In genomic region chr9:137311171-137311970, GRCh38 we compare ENCODE assay signal across 8 cellular contexts. TPM values are rescaled to one million over a fixed set of nuclear protein-coding genes. Genes with fewer than 3 reads are reported as not detected.
DNase-seq lines count a peak whose midpoint lies in the region; ATAC-seq and TF ChIP-seq lines count a peak whose summit lies in the region.

No MANE protein-coding gene starts in this region.

- no peak for TF ChIP-seq CTCF in Calu3 (IDR thresholded peaks at IDR 0.05; ENCODE audit: unreplicated experiment)

- intact Hi-C loops in Calu3 (cut with micrococcal nuclease; ENCODE audit: unreplicated experiment): no loop called here

- peaks cover 6% of the 10 kb centered on the region for H3K36me3 Mint-ChIP-seq in Calu3 (ENCODE audit: insufficient read depth, unreplicated experiment)

- ATAC-seq in HG02763 (IDR thresholded peaks at IDR 0.05; ENCODE audit: unreplicated experiment): no peak
- no peak for ATAC-seq in HG03097 (IDR thresholded peaks at IDR 0.05; ENCODE audit: low FRiP score, unreplicated experiment)
- no peak for ATAC-seq in HG03342 (IDR thresholded peaks at IDR 0.05; ENCODE audit: unreplicated experiment)

- CTCF ChIA-PET in Calu3 (lab: Charles Lee): interaction anchor here (0.8 to 1.0 kb wide), 2 partner anchors 12 to 123 kb away, joined by 3 read pairs; partner anchors contain the start of gene SSNA1

- H3K27ac Mint-ChIP-seq in Calu3 (ENCODE audit: unreplicated experiment): peak overlapping the region; percentile 81

- BruUV-seq in Calu3 (replicated peaks; lab: Mats Ljungman, UMichigan): no TSS peak

- H3K9me3 Mint-ChIP-seq in Calu3 (ENCODE audit: low read depth, unreplicated experiment): no peaks in the 10 kb centered on the region

- H3K4me3 Mint-ChIP-seq in Calu3 (ENCODE audit: low read depth, unreplicated experiment): no peak overlapping the region

- no peaks in the 10 kb centered on the region for H3K27me3 Mint-ChIP-seq in Calu3 (ENCODE audit: unreplicated experiment)

- in situ Hi-C loops in T47D (cut with HindIII; ENCODE audit: low pct_unique_long_range_greater_than_20kb, low sequenced_read_pairs): no loop called here

- no peaks in the 10 kb centered on the region for H3K4me1 Mint-ChIP-seq in Calu3 (ENCODE audit: low read depth, unreplicated experiment)

- DNase-seq in Calu3 (peak; percentile 91), HuH-7.5 (ENCODE audit: low spot score) (peak; percentile 56), T47D (ENCODE audit: low read depth in 1 of 2, low spot score in 1 of 2) (peak; percentile 94 to 97), myocyte (ENCODE audit: low read depth) (peak; percentile 18), NCI-H1105 treated with DMSO at 0.1 percent for 48 hours (lab: John Stamatoyannopoulos, UW) (no peak)

RNA-seq across cellular contexts. Expression of gene NRARP, which starts 9.3 kb away (rescaled TPM):
- total RNA-seq in Calu3 (2022): 32.6 and 32.9 TPM in 2 replicates
- total RNA-seq in myocyte: 1.2 and 2.0 TPM in 2 replicates
- 0.09 TPM for polyA plus RNA-seq in myocyte (2012)

RNA-seq across cellular contexts. Expression of gene TOR4A, which starts 33.8 kb away (rescaled TPM):
- total RNA-seq in Calu3 (2022) (51.8 and 60.2 TPM in 2 replicates), myocyte (1.1 and 3.6 TPM in 2 replicates)
- polyA plus RNA-seq in myocyte (2012): 0.78 TPM

RNA-seq across cellular contexts. Expression of gene NELFB, which starts 56.2 kb away (rescaled TPM):
- 41.8 and 43.5 TPM in 2 replicates for total RNA-seq in Calu3 (2022)
- 37.3 and 48.3 TPM in 2 replicates for total RNA-seq in myocyte
- polyA plus RNA-seq in myocyte (2012): 53.0 TPM

Comparison
In these comparisons a context has a peak if more than half of its experiments do, and no peak if none do; other contexts are left out.
1. RNA of gene NRARP, which starts 9.3 kb away (total RNA-seq): 32.6 to 32.9 TPM in Calu3; 1.2 to 2.0 TPM in myocyte; every median in the first group is over 10 times any median in the second.
2. RNA of gene TOR4A, which starts 33.8 kb away (total RNA-seq): 51.8 to 60.2 TPM in Calu3; 1.1 to 3.6 TPM in myocyte; every median in the first group is over 10 times any median in the second.